18 cellular contexts compared by ENCODE assay signal in genomic region chr10:131569851-131570715, GRCh38.
DNase-seq lines count a peak whose midpoint lies in the region; ATAC-seq and TF ChIP-seq lines count a peak whose summit lies in the region.
"Had no signal": no experiment of that assay in that cellular context is flagged by ENCODE, and none has a peak within 500 bp of the region (broad histone marks: within the 10 kb centered on the region; RNA-seq: fewer than 3 reads in every experiment).

No MANE protein-coding gene starts in this region.

- no peak overlapping the region for H3K4me3 Mint-ChIP-seq in activated CD8-positive, alpha-beta T cell treated with anti-CD3 and anti-CD28 coated beads for 36 hours
- H3K4me3 Mint-ChIP-seq in activated CD8-positive, alpha-beta T cell treated with anti-CD3 and anti-CD28 coated beads, Interleukin-2, amount 10 ng/mL, durations not matched to agents 7 days and 5 days = no peak overlapping the region
- H3K4me3 Mint-ChIP-seq: CD8-positive, alpha-beta memory T cell; stimulated activated memory B cell treated with anti-CD40 and anti-IgM and Interleukin-4, amounts not matched to agents 10 μg/mL and 1 μg/mL and 100 μg/mL, for 72 hours had no signal

- peaks cover 0 to 23% (median 0%) of the 10 kb centered on the region in 3 donors for H3K27me3 ChIP-seq in stomach
- H3K27me3 ChIP-seq: ovary, upper lobe of left lung had no signal

- intact Hi-C loops in activated CD8-positive, alpha-beta T cell treated with anti-CD3 and anti-CD28 coated beads for 36 hours (cut with micrococcal nuclease) = no loop called here
- intact Hi-C loops in stomach (cut with DNase I; ENCODE audit: low total_unique reads) = loop anchor here (10.0 kb wide), 1 partner anchor 215 kb away; no protein-coding TSS in a partner anchor

- H3K4me1 ChIP-seq in stomach = no peaks in the 10 kb centered on the region
- H3K4me1 ChIP-seq: upper lobe of left lung had no signal

- CTCF ChIA-PET in activated CD8-positive, alpha-beta T cell treated with anti-CD3 and anti-CD28 coated beads for 36 hours (lab: Charles Lee) = interaction anchor here (1.4 kb wide), 1 partner anchor 46 kb away, joined by 3 read pairs; no protein-coding TSS in a partner anchor
- CTCF ChIA-PET in activated CD8-positive, alpha-beta T cell treated with anti-CD3 and anti-CD28 coated beads, Interleukin-2, amount 10 ng/mL, durations not matched to agents 7 days and 5 days (lab: Charles Lee) = no interaction called here

- WGBS in stomach, 5 donors = 75 to 86% (median 83%) methylated on average over 18 to 21 of the region's 21 CpGs

- DNase-seq in activated CD8-positive, alpha-beta T cell treated with anti-CD3 and anti-CD28 coated beads for 36 hours = peak; percentile 17
- DNase-seq in activated CD8-positive, alpha-beta T cell treated with anti-CD3 and anti-CD28 coated beads, Interleukin-2, amount 10 ng/mL, durations not matched to agents 7 days and 5 days = no peak
- DNase-seq in NAMALWA (ENCODE audit: low spot score) (peak; percentile 28), iPS-NIHi7 (ENCODE audit: extremely low spot score) (peak; percentile 74), stomach (peak; percentile 15), NCI-H187 (lab: John Stamatoyannopoulos, UW) (no peak), kidney glomerular epithelial cell (lab: John Stamatoyannopoulos, UW) (no peak), NCI-H2029 (lab: John Stamatoyannopoulos, UW) (no peak)
- DNase-seq: activated gamma-delta T cell treated with Interleukin-2 at 50 U/mL for 16 hours; CD8-positive, alpha-beta memory T cell; GDM1; kidney; NCI-H1436; ovary; small intestine had no signal

- no peak overlapping the region for H3K27ac ChIP-seq in stomach
- H3K27ac ChIP-seq: ovary, upper lobe of left lung had no signal

- H3K9me3 Mint-ChIP-seq in activated CD8-positive, alpha-beta T cell treated with anti-CD3 and anti-CD28 coated beads for 36 hours = peaks cover 6% of the 10 kb centered on the region
- peaks cover under 1% of the 10 kb centered on the region for H3K9me3 Mint-ChIP-seq in activated CD8-positive, alpha-beta T cell treated with anti-CD3 and anti-CD28 coated beads, Interleukin-2, amount 10 ng/mL, durations not matched to agents 7 days and 5 days (ENCODE audit: insufficient read depth)

- TF ChIP-seq EP300 in stomach (IDR thresholded peaks at IDR 0.05) = no peak

- H3K4me1 Mint-ChIP-seq in activated CD8-positive, alpha-beta T cell treated with anti-CD3 and anti-CD28 coated beads for 36 hours (ENCODE audit: low read depth) = no peaks in the 10 kb centered on the region
- H3K4me1 Mint-ChIP-seq in activated CD8-positive, alpha-beta T cell treated with anti-CD3 and anti-CD28 coated beads, Interleukin-2, amount 10 ng/mL, durations not matched to agents 7 days and 5 days (ENCODE audit: low read depth) = no peaks in the 10 kb centered on the region
- H3K4me1 Mint-ChIP-seq: CD8-positive, alpha-beta memory T cell; stimulated activated memory B cell treated with anti-CD40 and anti-IgM and Interleukin-4, amounts not matched to agents 10 μg/mL and 1 μg/mL and 100 μg/mL, for 72 hours had no signal

- no peak for TF ChIP-seq POLR2A in stomach (IDR thresholded peaks at IDR 0.05)

- H3K27me3 Mint-ChIP-seq in activated CD8-positive, alpha-beta T cell treated with anti-CD3 and anti-CD28 coated beads for 36 hours = no peaks in the 10 kb centered on the region
- no peaks in the 10 kb centered on the region for H3K27me3 Mint-ChIP-seq in activated CD8-positive, alpha-beta T cell treated with anti-CD3 and anti-CD28 coated beads, Interleukin-2, amount 10 ng/mL, durations not matched to agents 7 days and 5 days (ENCODE audit: low read depth)
- H3K27me3 Mint-ChIP-seq: stimulated activated memory B cell treated with anti-CD40 and anti-IgM and Interleukin-4, amounts not matched to agents 10 μg/mL and 1 μg/mL and 100 μg/mL, for 72 hours had no signal

- TF ChIP-seq CTCF in activated CD8-positive, alpha-beta T cell treated with anti-CD3 and anti-CD28 coated beads for 36 hours (IDR thresholded peaks at IDR 0.05) = peak; percentile 38
- TF ChIP-seq CTCF in stomach (IDR thresholded peaks at IDR 0.05) = no peak

- no peak overlapping the region for H3K27ac Mint-ChIP-seq in activated CD8-positive, alpha-beta T cell treated with anti-CD3 and anti-CD28 coated beads for 36 hours
- no peak overlapping the region for H3K27ac Mint-ChIP-seq in activated CD8-positive, alpha-beta T cell treated with anti-CD3 and anti-CD28 coated beads, Interleukin-2, amount 10 ng/mL, durations not matched to agents 7 days and 5 days
- H3K27ac Mint-ChIP-seq: CD8-positive, alpha-beta memory T cell; stimulated activated memory B cell treated with anti-CD40 and anti-IgM and Interleukin-4, amounts not matched to agents 10 μg/mL and 1 μg/mL and 100 μg/mL, for 72 hours had no signal

- ATAC-seq in activated CD8-positive, alpha-beta T cell treated with anti-CD3 and anti-CD28 coated beads for 36 hours = no peak
- no peak for ATAC-seq in activated CD8-positive, alpha-beta T cell treated with anti-CD3 and anti-CD28 coated beads, Interleukin-2, amount 10 ng/mL, durations not matched to agents 7 days and 5 days
- ATAC-seq: Panc1; stimulated activated memory B cell treated with anti-CD40 and anti-IgM and Interleukin-4, amounts not matched to agents 10 μg/mL and 1 μg/mL and 100 μg/mL, for 72 hours had no signal

- H3K4me3 ChIP-seq in stomach = no peak overlapping the region
- H3K4me3 ChIP-seq: ovary, upper lobe of left lung had no signal

- peaks cover 0 to 5% (median 2%) of the 10 kb centered on the region in 4 donors for H3K9me3 ChIP-seq in stomach
- H3K9me3 ChIP-seq: ovary had no signal

- H3K36me3 Mint-ChIP-seq in activated CD8-positive, alpha-beta T cell treated with anti-CD3 and anti-CD28 coated beads for 36 hours (ENCODE audit: low read depth) = no peaks in the 10 kb centered on the region
- no peaks in the 10 kb centered on the region for H3K36me3 Mint-ChIP-seq in activated CD8-positive, alpha-beta T cell treated with anti-CD3 and anti-CD28 coated beads, Interleukin-2, amount 10 ng/mL, durations not matched to agents 7 days and 5 days (ENCODE audit: low read depth)
- H3K36me3 Mint-ChIP-seq: CD8-positive, alpha-beta memory T cell; stimulated activated memory B cell treated with anti-CD40 and anti-IgM and Interleukin-4, amounts not matched to agents 10 μg/mL and 1 μg/mL and 100 μg/mL, for 72 hours had no signal

- H3K36me3 ChIP-seq in stomach = no peaks in the 10 kb centered on the region
- H3K36me3 ChIP-seq: ovary, upper lobe of left lung had no signal

- POLR2A ChIA-PET in activated CD8-positive, alpha-beta T cell treated with anti-CD3 and anti-CD28 coated beads for 36 hours (lab: Charles Lee) = no interaction called here
- POLR2A ChIA-PET in activated CD8-positive, alpha-beta T cell treated with anti-CD3 and anti-CD28 coated beads, Interleukin-2, amount 10 ng/mL, durations not matched to agents 7 days and 5 days (lab: Charles Lee) = no interaction called here

Comparison
In these comparisons a context has a peak if more than half of its experiments do, and no peak if none do; other contexts are left out.
1. DNase-seq: peak in activated CD8-positive, alpha-beta T cell treated with anti-CD3 and anti-CD28 coated beads for 36 hours (single experiment), NAMALWA (single experiment), iPS-NIHi7 (single experiment) and stomach (single experiment); none in activated CD8-positive, alpha-beta T cell treated with anti-CD3 and anti-CD28 coated beads, Interleukin-2, amount 10 ng/mL, durations not matched to agents 7 days and 5 days (single experiment), NCI-H187 (0 of 2), kidney glomerular epithelial cell (single experiment) and NCI-H2029 (single experiment).